1 cellular context compared by ENCODE assay signal in the genomic region with DNA sequence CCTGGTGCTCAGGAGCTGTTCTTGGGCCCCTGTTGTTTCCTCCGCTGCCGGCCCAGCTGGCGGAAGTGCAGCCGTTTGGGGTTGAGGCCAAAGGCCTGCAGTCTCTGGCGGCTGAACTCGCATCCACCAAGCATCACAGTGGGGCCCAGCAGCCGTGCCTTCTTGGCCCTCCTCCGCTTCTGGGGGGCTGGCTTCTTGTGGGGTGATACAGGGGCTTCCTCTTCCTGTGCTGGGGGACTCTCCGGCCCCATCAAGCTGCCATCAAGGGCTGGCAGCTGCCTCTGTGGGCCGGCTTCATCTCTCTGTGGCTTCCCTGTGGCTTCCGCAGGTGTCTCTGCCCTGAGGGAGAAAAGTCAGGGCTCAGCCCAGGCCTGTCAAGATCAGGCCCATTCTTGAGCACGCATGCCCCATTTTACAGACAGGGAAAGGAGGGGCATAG.
TF ChIP-seq lines count a peak whose summit lies in the region.

No MANE protein-coding gene starts in this region.

TF ChIP-seq in GM12878, 131 proteins besides CTCF, POLR2A, EP300 and RAD21 (continues in another document):
- TF ChIP-seq MTA3 (IDR thresholded peaks at IDR 0.05; ENCODE audit: borderline replicate concordance, low read length) = no peak
- no peak for TF ChIP-seq RELA (IDR thresholded peaks at IDR 0.05; ENCODE audit: borderline replicate concordance, partially characterized antibody)
- TF ChIP-seq STAT3 (IDR thresholded peaks at IDR 0.05; ENCODE audit: low read depth, low read length) = no peak
- TF ChIP-seq, protein P1, sequence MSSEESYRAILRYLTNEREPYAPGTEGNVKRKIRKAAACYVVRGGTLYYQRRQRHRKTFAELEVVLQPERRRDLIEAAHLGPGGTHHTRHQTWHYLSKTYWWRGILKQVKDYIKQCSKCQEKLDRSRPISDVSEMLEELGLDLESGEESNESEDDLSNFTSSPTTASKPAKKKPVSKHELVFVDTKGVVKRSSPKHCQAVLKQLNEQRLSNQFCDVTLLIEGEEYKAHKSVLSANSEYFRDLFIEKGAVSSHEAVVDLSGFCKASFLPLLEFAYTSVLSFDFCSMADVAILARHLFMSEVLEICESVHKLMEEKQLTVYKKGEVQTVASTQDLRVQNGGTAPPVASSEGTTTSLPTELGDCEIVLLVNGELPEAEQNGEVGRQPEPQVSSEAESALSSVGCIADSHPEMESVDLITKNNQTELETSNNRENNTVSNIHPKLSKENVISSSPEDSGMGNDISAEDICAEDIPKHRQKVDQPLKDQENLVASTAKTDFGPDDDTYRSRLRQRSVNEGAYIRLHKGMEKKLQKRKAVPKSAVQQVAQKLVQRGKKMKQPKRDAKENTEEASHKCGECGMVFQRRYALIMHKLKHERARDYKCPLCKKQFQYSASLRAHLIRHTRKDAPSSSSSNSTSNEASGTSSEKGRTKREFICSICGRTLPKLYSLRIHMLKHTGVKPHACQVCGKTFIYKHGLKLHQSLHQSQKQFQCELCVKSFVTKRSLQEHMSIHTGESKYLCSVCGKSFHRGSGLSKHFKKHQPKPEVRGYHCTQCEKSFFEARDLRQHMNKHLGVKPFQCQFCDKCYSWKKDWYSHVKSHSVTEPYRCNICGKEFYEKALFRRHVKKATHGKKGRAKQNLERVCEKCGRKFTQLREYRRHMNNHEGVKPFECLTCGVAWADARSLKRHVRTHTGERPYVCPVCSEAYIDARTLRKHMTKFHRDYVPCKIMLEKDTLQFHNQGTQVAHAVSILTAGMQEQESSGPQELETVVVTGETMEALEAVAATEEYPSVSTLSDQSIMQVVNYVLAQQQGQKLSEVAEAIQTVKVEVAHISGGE (CRISPR knock-in tag; IDR thresholded peaks at IDR 0.05) = no peak
- TF ChIP-seq EZH2 (IDR thresholded peaks at IDR 0.05; ENCODE audit: borderline replicate concordance, control insufficient read depth, low read depth, low read length) = no peak
- TF ChIP-seq MXI1 (IDR thresholded peaks at IDR 0.05; ENCODE audit: low read depth, low read length) = no peak
- TF ChIP-seq JUNB (IDR thresholded peaks at IDR 0.05) = no peak
- peak in 1 of 2 experiments; percentile 47; a peak in 2 of 4 replicates for TF ChIP-seq BHLHE40 (IDR thresholded peaks at IDR 0.05; ENCODE audit: borderline replicate concordance in 1 of 2, low read depth in 2 of 2, low read length in 1 of 2)
- no peak for TF ChIP-seq ZNF274 (IDR thresholded peaks at IDR 0.05; ENCODE audit: insufficient read depth, insufficient read length)
- TF ChIP-seq KAT2A (conservative IDR thresholded peaks at IDR 0.05; ENCODE audit: control insufficient read depth, low read depth, low read length) = no peak
- TF ChIP-seq NR2C2 (IDR thresholded peaks at IDR 0.05; ENCODE audit: borderline replicate concordance, control insufficient read depth, insufficient read length, low read depth) = no peak
- TF ChIP-seq ETV6 (conservative IDR thresholded peaks at IDR 0.05 in 1 of 2, IDR thresholded peaks at IDR 0.05 in 1 of 2; ENCODE audit: borderline replicate concordance in 1 of 2, low read depth in 1 of 2) = peak in 1 of 2 experiments; percentile 58; a peak in 1 of 4 replicates
- TF ChIP-seq FOXK2 (IDR thresholded peaks at IDR 0.05) = no peak
- TF ChIP-seq, protein P2, sequence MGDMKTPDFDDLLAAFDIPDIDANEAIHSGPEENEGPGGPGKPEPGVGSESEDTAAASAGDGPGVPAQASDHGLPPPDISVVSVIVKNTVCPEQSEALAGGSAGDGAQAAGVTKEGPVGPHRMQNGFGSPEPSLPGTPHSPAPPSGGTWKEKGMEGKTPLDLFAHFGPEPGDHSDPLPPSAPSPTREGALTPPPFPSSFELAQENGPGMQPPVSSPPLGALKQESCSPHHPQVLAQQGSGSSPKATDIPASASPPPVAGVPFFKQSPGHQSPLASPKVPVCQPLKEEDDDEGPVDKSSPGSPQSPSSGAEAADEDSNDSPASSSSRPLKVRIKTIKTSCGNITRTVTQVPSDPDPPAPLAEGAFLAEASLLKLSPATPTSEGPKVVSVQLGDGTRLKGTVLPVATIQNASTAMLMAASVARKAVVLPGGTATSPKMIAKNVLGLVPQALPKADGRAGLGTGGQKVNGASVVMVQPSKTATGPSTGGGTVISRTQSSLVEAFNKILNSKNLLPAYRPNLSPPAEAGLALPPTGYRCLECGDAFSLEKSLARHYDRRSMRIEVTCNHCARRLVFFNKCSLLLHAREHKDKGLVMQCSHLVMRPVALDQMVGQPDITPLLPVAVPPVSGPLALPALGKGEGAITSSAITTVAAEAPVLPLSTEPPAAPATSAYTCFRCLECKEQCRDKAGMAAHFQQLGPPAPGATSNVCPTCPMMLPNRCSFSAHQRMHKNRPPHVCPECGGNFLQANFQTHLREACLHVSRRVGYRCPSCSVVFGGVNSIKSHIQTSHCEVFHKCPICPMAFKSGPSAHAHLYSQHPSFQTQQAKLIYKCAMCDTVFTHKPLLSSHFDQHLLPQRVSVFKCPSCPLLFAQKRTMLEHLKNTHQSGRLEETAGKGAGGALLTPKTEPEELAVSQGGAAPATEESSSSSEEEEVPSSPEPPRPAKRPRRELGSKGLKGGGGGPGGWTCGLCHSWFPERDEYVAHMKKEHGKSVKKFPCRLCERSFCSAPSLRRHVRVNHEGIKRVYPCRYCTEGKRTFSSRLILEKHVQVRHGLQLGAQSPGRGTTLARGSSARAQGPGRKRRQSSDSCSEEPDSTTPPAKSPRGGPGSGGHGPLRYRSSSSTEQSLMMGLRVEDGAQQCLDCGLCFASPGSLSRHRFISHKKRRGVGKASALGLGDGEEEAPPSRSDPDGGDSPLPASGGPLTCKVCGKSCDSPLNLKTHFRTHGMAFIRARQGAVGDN (IDR thresholded peaks at IDR 0.05) = no peak
- 0 out of 2 replicates have a peak, but pooled peaks have one; percentile 6 for TF ChIP-seq TARDBP (IDR thresholded peaks at IDR 0.05; ENCODE audit: borderline replicate concordance)
- TF ChIP-seq IKZF1 (conservative IDR thresholded peaks at IDR 0.05) = peak; percentile 17; the same call in 1 of the 2 replicates
- 0 out of 2 replicates have a peak, but pooled peaks have one; percentile 41 for TF ChIP-seq CBX5 (IDR thresholded peaks at IDR 0.05; ENCODE audit: low read depth)
- TF ChIP-seq, protein P3, sequence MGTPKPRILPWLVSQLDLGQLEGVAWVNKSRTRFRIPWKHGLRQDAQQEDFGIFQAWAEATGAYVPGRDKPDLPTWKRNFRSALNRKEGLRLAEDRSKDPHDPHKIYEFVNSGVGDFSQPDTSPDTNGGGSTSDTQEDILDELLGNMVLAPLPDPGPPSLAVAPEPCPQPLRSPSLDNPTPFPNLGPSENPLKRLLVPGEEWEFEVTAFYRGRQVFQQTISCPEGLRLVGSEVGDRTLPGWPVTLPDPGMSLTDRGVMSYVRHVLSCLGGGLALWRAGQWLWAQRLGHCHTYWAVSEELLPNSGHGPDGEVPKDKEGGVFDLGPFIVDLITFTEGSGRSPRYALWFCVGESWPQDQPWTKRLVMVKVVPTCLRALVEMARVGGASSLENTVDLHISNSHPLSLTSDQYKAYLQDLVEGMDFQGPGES (IDR thresholded peaks at IDR 0.05) = no peak
- TF ChIP-seq SREBF2 (IDR thresholded peaks at IDR 0.05; ENCODE audit: low read length) = no peak
- TF ChIP-seq ESRRA (IDR thresholded peaks at IDR 0.05; ENCODE audit: low read length) = no peak
- no peak for TF ChIP-seq CHD1 (IDR thresholded peaks at IDR 0.05; ENCODE audit: low read depth, low read length)
- TF ChIP-seq HDAC2 (IDR thresholded peaks at IDR 0.05) = no peak
- TF ChIP-seq RAD51 (IDR thresholded peaks at IDR 0.05) = no peak
- peak; percentile 85 for TF ChIP-seq RUNX3 (IDR thresholded peaks at IDR 0.05; ENCODE audit: low read length)
- TF ChIP-seq NBN (IDR thresholded peaks at IDR 0.05) = peak; percentile 45; the same call in 1 of the 2 replicates
- TF ChIP-seq SUPT20H (IDR thresholded peaks at IDR 0.05; ENCODE audit: borderline replicate concordance, control insufficient read depth, low read depth, low read length) = no peak
- no peak for TF ChIP-seq TCF7 (IDR thresholded peaks at IDR 0.05; ENCODE audit: borderline replicate concordance)
- 0 out of 2 replicates have a peak, but pooled peaks have one; percentile 33 for TF ChIP-seq SIN3A (IDR thresholded peaks at IDR 0.05; ENCODE audit: low read depth, low read length)
- TF ChIP-seq, protein P4, sequence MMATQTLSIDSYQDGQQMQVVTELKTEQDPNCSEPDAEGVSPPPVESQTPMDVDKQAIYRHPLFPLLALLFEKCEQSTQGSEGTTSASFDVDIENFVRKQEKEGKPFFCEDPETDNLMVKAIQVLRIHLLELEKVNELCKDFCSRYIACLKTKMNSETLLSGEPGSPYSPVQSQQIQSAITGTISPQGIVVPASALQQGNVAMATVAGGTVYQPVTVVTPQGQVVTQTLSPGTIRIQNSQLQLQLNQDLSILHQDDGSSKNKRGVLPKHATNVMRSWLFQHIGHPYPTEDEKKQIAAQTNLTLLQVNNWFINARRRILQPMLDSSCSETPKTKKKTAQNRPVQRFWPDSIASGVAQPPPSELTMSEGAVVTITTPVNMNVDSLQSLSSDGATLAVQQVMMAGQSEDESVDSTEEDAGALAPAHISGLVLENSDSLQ (IDR thresholded peaks at IDR 0.05) = peak; percentile 34; the same call in 1 of the 2 replicates
- TF ChIP-seq TBL1XR1 (IDR thresholded peaks at IDR 0.05; ENCODE audit: low read depth, low read length) = no peak
- TF ChIP-seq TCF3 (IDR thresholded peaks at IDR 0.05; ENCODE audit: borderline replicate concordance, insufficient read depth, low read depth, low read length) = peak; percentile 63
- no peak for TF ChIP-seq SRF (IDR thresholded peaks at IDR 0.05; ENCODE audit: low read depth in 2 of 2, low read length in 2 of 2)
- TF ChIP-seq RB1 (IDR thresholded peaks at IDR 0.05; ENCODE audit: borderline replicate concordance) = no peak
- TF ChIP-seq HDGF (IDR thresholded peaks at IDR 0.05) = peak; percentile 62; the same call in 1 of the 2 replicates
- TF ChIP-seq ZSCAN29 (IDR thresholded peaks at IDR 0.05) = no peak
- peak; percentile 47; the same call in 1 of the 2 replicates for TF ChIP-seq YY1 (IDR thresholded peaks at IDR 0.05; ENCODE audit: low read depth, low read length)
- TF ChIP-seq SUZ12 (IDR thresholded peaks at IDR 0.05; ENCODE audit: unreplicated experiment) = no peak
- TF ChIP-seq, protein P5, sequence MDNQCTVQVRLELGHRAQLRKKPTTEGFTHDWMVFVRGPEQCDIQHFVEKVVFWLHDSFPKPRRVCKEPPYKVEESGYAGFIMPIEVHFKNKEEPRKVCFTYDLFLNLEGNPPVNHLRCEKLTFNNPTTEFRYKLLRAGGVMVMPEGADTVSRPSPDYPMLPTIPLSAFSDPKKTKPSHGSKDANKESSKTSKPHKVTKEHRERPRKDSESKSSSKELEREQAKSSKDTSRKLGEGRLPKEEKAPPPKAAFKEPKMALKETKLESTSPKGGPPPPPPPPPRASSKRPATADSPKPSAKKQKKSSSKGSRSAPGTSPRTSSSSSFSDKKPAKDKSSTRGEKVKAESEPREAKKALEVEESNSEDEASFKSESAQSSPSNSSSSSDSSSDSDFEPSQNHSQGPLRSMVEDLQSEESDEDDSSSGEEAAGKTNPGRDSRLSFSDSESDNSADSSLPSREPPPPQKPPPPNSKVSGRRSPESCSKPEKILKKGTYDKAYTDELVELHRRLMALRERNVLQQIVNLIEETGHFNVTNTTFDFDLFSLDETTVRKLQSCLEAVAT (IDR thresholded peaks at IDR 0.05) = 0 out of 2 replicates have a peak, but pooled peaks have one; percentile 25
- TF ChIP-seq, protein P6, sequence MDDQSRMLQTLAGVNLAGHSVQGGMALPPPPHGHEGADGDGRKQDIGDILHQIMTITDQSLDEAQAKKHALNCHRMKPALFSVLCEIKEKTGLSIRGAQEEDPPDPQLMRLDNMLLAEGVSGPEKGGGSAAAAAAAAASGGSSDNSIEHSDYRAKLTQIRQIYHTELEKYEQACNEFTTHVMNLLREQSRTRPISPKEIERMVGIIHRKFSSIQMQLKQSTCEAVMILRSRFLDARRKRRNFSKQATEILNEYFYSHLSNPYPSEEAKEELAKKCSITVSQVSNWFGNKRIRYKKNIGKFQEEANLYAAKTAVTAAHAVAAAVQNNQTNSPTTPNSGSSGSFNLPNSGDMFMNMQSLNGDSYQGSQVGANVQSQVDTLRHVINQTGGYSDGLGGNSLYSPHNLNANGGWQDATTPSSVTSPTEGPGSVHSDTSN (IDR thresholded peaks at IDR 0.05; ENCODE audit: insufficient replicate concordance, low read depth, low read length) = peak; percentile 35
- TF ChIP-seq DPF2 (IDR thresholded peaks at IDR 0.05) = peak; percentile 47; the same call in 1 of the 2 replicates
- TF ChIP-seq, protein P7, sequence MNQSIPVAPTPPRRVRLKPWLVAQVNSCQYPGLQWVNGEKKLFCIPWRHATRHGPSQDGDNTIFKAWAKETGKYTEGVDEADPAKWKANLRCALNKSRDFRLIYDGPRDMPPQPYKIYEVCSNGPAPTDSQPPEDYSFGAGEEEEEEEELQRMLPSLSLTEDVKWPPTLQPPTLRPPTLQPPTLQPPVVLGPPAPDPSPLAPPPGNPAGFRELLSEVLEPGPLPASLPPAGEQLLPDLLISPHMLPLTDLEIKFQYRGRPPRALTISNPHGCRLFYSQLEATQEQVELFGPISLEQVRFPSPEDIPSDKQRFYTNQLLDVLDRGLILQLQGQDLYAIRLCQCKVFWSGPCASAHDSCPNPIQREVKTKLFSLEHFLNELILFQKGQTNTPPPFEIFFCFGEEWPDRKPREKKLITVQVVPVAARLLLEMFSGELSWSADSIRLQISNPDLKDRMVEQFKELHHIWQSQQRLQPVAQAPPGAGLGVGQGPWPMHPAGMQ (IDR thresholded peaks at IDR 0.05; ENCODE audit: borderline replicate concordance) = no peak
- TF ChIP-seq MYB (IDR thresholded peaks at IDR 0.05; ENCODE audit: borderline replicate concordance, low read depth, low read length) = no peak
- TF ChIP-seq TCF12 (IDR thresholded peaks at IDR 0.05; ENCODE audit: low read depth, low read length) = peak; percentile 85
- no peak for TF ChIP-seq RBBP5 (conservative IDR thresholded peaks at IDR 0.05)
- no peak for TF ChIP-seq CREB1 (IDR thresholded peaks at IDR 0.05; ENCODE audit: low read depth)
- no peak for TF ChIP-seq CEBPB (IDR thresholded peaks at IDR 0.05; ENCODE audit: borderline replicate concordance in 1 of 2, low read depth in 2 of 2, low read length in 2 of 2)
- TF ChIP-seq, protein P8, sequence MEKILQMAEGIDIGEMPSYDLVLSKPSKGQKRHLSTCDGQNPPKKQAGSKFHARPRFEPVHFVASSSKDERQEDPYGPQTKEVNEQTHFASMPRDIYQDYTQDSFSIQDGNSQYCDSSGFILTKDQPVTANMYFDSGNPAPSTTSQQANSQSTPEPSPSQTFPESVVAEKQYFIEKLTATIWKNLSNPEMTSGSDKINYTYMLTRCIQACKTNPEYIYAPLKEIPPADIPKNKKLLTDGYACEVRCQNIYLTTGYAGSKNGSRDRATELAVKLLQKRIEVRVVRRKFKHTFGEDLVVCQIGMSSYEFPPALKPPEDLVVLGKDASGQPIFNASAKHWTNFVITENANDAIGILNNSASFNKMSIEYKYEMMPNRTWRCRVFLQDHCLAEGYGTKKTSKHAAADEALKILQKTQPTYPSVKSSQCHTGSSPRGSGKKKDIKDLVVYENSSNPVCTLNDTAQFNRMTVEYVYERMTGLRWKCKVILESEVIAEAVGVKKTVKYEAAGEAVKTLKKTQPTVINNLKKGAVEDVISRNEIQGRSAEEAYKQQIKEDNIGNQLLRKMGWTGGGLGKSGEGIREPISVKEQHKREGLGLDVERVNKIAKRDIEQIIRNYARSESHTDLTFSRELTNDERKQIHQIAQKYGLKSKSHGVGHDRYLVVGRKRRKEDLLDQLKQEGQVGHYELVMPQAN (conservative IDR thresholded peaks at IDR 0.05) = 0 out of 2 replicates have a peak, but pooled peaks have one; percentile 25
- peak; percentile 68 for TF ChIP-seq NR2F1 (conservative IDR thresholded peaks at IDR 0.05)
- no peak for TF ChIP-seq HDAC6 (IDR thresholded peaks at IDR 0.05; ENCODE audit: unreplicated experiment)
